Comparison of ENCODE assay signal across 11 cellular contexts in the genomic region with DNA sequence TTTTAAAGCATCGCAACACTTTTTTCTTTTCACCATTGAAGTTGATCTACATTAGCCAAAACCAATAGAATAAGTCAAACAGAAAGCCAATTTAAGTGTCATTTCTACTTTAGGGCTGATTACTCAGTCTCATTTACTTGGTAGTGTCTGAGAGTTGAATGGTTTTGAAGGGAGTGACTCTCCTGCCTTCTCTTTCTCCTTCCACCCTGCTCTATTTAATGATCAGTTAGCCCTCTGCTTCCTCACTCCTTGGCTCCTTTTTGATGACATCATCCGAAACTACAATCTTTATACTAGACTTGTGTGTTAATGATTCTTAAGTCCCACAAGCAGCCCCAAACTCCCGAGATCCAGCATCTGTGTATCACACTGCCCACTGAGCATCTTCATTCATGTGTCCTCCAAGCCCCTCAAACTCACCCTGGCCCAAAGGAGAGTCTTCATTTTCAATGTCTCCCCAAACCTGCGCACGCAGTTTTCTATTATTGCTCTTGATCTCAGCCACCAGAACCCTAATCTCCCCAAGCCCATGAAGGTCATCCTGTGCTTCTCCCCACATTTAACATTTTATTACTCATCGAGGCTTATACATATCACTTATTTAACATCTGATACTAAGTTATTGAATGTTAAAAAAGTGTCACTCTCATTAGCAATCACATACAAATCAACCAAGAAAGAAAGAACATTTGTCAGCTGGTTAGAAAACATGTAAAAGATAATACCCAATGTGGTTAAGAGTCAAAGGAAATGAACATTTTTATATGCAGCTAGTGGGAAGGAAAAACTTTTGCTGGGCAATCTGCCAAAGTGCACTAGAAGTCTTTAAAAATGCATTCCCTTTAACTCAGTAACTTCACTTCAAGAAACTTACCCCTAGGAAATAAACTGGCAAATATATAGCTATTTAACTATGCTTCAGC. TPM values are rescaled to one million over a fixed set of nuclear protein-coding genes. Genes with fewer than 3 reads are reported as not detected.
A peak's percentile ranks its signal among the peaks of the same experiment; 100 is the strongest.
DNase-seq lines count a peak whose midpoint lies in the region; TF ChIP-seq lines count a peak whose summit lies in the region.
"Had no signal": no experiment of that assay in that cellular context is flagged by ENCODE, and none has a peak within 500 bp of the region (broad histone marks: within the 10 kb centered on the region; RNA-seq: fewer than 3 reads in every experiment).

No MANE protein-coding gene starts in this region.

- peak overlapping the region; percentile 59 for H3K27ac ChIP-seq in mesenchymal stem cell (ENCODE audit: low read length, poor library complexity, severe bottlenecking)
- no peak overlapping the region for H3K27ac ChIP-seq in coronary artery

- no peak overlapping the region for H3K18ac ChIP-seq in mesenchymal stem cell (ENCODE audit: low read depth in 1 of 2, low read length in 2 of 2)

- H2BK15ac ChIP-seq in mesenchymal stem cell (ENCODE audit: low read depth, poor library complexity, severe bottlenecking) = no peak overlapping the region

- H3K27me3 Mint-ChIP-seq in HFFc6 (ENCODE audit: insufficient read depth) = peaks cover 10% of the 10 kb centered on the region

- H3K4me2 ChIP-seq in mesenchymal stem cell (ENCODE audit: low read length, poor library complexity, severe bottlenecking) = peak overlapping the region; percentile 31

- no peaks in the 10 kb centered on the region for H3K9me3 ChIP-seq in mesenchymal stem cell (ENCODE audit: control insufficient read depth, low read length)

- TF ChIP-seq CTCF in AG09309 (IDR thresholded peaks at IDR 0.05; ENCODE audit: control insufficient read depth, insufficient read depth, low read depth, low read length, missing control alignments) (no peak), HFFc6 (IDR thresholded peaks at IDR 0.05) (no peak), coronary artery (IDR thresholded peaks at IDR 0.05) (no peak), GM10266 (IDR thresholded peaks at IDR 0.05; ENCODE audit: control insufficient read depth, insufficient read depth, low read depth, missing control alignments) (no peak)

- no peak overlapping the region for H3K27ac Mint-ChIP-seq in HFFc6
- H3K27ac Mint-ChIP-seq: activated naive CD4-positive, alpha-beta T cell treated with anti-CD3 and anti-CD28 coated beads, Interleukin-2, amount 50 U/mL, for 24 hours had no signal

- H2BK12ac ChIP-seq in mesenchymal stem cell (ENCODE audit: low read length in 2 of 2) = no peak overlapping the region

- H2BK5ac ChIP-seq in mesenchymal stem cell (ENCODE audit: low read depth, low read length, poor library complexity, severe bottlenecking) = no peak overlapping the region

- H2AFZ ChIP-seq in mesenchymal stem cell (ENCODE audit: low read depth, low read length) = no peak overlapping the region

- peaks cover 9% of the 10 kb centered on the region for H3K4me1 ChIP-seq in mesenchymal stem cell (ENCODE audit: control insufficient read depth, insufficient read depth, low read depth, low read length)

- DNase-seq in AG09309 (ENCODE audit: low read depth) = peak; percentile 37
- peak; percentile 55 for DNase-seq in HFFc6
- peak; percentile 53 for DNase-seq in brain pericyte (ENCODE audit: low read depth, low spot score)
- DNase-seq in mesenchymal stem cell = peak; percentile 65
- no peak for DNase-seq in coronary artery (ENCODE audit: low spot score)
- no peak for DNase-seq in GM10266 (ENCODE audit: extremely low spot score)
- DNase-seq in LoVo (ENCODE audit: low spot score) = no peak
- no peak for DNase-seq in activated CD4-positive, alpha-beta T cell treated with anti-CD3 and anti-CD28 coated beads, Interleukin-2, amount 50 U/mL, for 1 hour
- DNase-seq: NCI-H1436; stimulated activated CD4-positive, alpha-beta T cell treated with anti-CD3 and anti-CD28 coated beads, Interleukin-15, amount 100 ng/mL, for 24 hours had no signal

- H3K27me3 ChIP-seq in mesenchymal stem cell (ENCODE audit: control insufficient read depth in 1 of 2, insufficient read depth in 1 of 2, low read length in 2 of 2) = no peaks in the 10 kb centered on the region

- H3K23ac ChIP-seq in mesenchymal stem cell (ENCODE audit: low read length in 2 of 2) = no peak overlapping the region

- H3K4me3 ChIP-seq in AG09309 (ENCODE audit: control insufficient read depth, low read depth, low read length) (no peak overlapping the region), mesenchymal stem cell (ENCODE audit: insufficient read depth in 1 of 2, low read depth in 1 of 2, low read length in 2 of 2) (no peak overlapping the region), coronary artery (no peak overlapping the region)

- no peaks in the 10 kb centered on the region for H3K36me3 Mint-ChIP-seq in HFFc6 (ENCODE audit: low read depth)

- no peak overlapping the region for H3K4ac ChIP-seq in mesenchymal stem cell (ENCODE audit: low read depth in 1 of 2, low read length in 2 of 2)

- H3K14ac ChIP-seq in mesenchymal stem cell (ENCODE audit: low read length in 2 of 2) = no peak overlapping the region

- H3K36me3 ChIP-seq in mesenchymal stem cell (ENCODE audit: control insufficient read depth in 1 of 2, insufficient read depth in 2 of 2, low read depth in 1 of 2, low read length in 2 of 2) = no peaks in the 10 kb centered on the region

- H4K8ac ChIP-seq in mesenchymal stem cell (ENCODE audit: low read length) = no peak overlapping the region

- WGBS in mesenchymal stem cell = 90% methylated on average over 4 of the region's 6 CpGs

- no peak overlapping the region for H3K9ac ChIP-seq in mesenchymal stem cell (ENCODE audit: low read length)

- H3K79me1 ChIP-seq in mesenchymal stem cell (replicated peaks; ENCODE audit: low read length, poor library complexity, severe bottlenecking) = no peaks in the 10 kb centered on the region

- H2BK120ac ChIP-seq in mesenchymal stem cell (ENCODE audit: low read depth, low read length) = no peak overlapping the region

- H2AK5ac ChIP-seq in mesenchymal stem cell (ENCODE audit: low read length, severe bottlenecking) = no peak overlapping the region

- no peaks in the 10 kb centered on the region for H3K9me3 Mint-ChIP-seq in HFFc6
- H3K9me3 Mint-ChIP-seq: activated naive CD4-positive, alpha-beta T cell treated with anti-CD3 and anti-CD28 coated beads, Interleukin-2, amount 50 U/mL, for 24 hours had no signal

- H4K91ac ChIP-seq in mesenchymal stem cell (ENCODE audit: low read length) = no peak overlapping the region

- peaks cover 7% of the 10 kb centered on the region for H3K4me1 Mint-ChIP-seq in HFFc6 (ENCODE audit: low read depth)

- no peak overlapping the region for H3K4me3 Mint-ChIP-seq in HFFc6
- H3K4me3 Mint-ChIP-seq: activated naive CD4-positive, alpha-beta T cell treated with anti-CD3 and anti-CD28 coated beads, Interleukin-2, amount 50 U/mL, for 24 hours had no signal

RNA-seq across cellular contexts. Expression of a gene that starts 32.2 kb away (rescaled TPM):
- 10 to 100 TPM; 30.3 to 39.4 (median 38.0) TPM for total RNA-seq in HFFc6 (2021; fragmentation: NEBNext Ultra II Directional; extraction: Animal tissue kit (Norgen Biotek cat#: 25700))
- 69.3 TPM for polyA plus RNA-seq in mesenchymal stem cell (2013, experiment 1 of 2)
- polyA plus RNA-seq in mesenchymal stem cell (2013, experiment 2 of 2) = 65.2 TPM

Comparison
In these comparisons a context has a peak if more than half of its experiments do, and no peak if none do; other contexts are left out.
1. DNase-seq: peak in AG09309 (single experiment), HFFc6 (single experiment), brain pericyte (single experiment) and mesenchymal stem cell (single experiment); none in coronary artery (single experiment), GM10266 (single experiment), LoVo (single experiment) and activated CD4-positive, alpha-beta T cell treated with anti-CD3 and anti-CD28 coated beads, Interleukin-2, amount 50 U/mL, for 1 hour (single experiment).